ENCODE assay signal across 13 cellular contexts in genomic region chr16:28865722-28866453, GRCh38. TPM values are rescaled to one million over a fixed set of nuclear protein-coding genes. Genes with fewer than 3 reads are reported as not detected.
DNase-seq lines count a peak whose midpoint lies in the region; ATAC-seq and TF ChIP-seq lines count a peak whose summit lies in the region.
"Had no signal": no experiment of that assay in that cellular context is flagged by ENCODE, and none has a peak within 500 bp of the region (broad histone marks: within the 10 kb centered on the region; RNA-seq: fewer than 3 reads in every experiment).

No MANE protein-coding gene starts in this region.

- H3K27ac Mint-ChIP-seq in endothelial cell (ENCODE audit: unreplicated experiment) = no peak overlapping the region
- H3K27ac Mint-ChIP-seq in stimulated activated naive B cell treated with anti-CD40 and anti-IgM and Interleukin-4, amounts not matched to agents 10 μg/mL and 1 μg/mL and 100 μg/mL, for 72 hours = peak overlapping the region; percentile 47

- H3K36me3 Mint-ChIP-seq in endothelial cell (ENCODE audit: low read depth, unreplicated experiment) = peaks cover 10% of the 10 kb centered on the region
- peaks cover 30 to 45% of the 10 kb centered on the region in 2 donors for H3K36me3 Mint-ChIP-seq in stimulated activated naive B cell treated with anti-CD40 and anti-IgM and Interleukin-4, amounts not matched to agents 10 μg/mL and 1 μg/mL and 100 μg/mL, for 72 hours

- DNase-seq in Right ventricle myocardium inferior (ENCODE audit: missing footprints) (peak; percentile 56), Right ventricle myocardium superior (no peak), endothelial cell (ENCODE audit: low spot score) (no peak), HPDE6-E6E7 (ENCODE audit: extremely low spot score) (no peak), DMS 273 treated with DMSO at 0.1 percent for 48 hours (lab: John Stamatoyannopoulos, UW) (no peak)
- no peak for DNase-seq in stimulated activated naive B cell treated with anti-CD40 and anti-IgM and Interleukin-4, amounts not matched to agents 10 μg/mL and 1 μg/mL and 100 μg/mL, for 72 hours
- DNase-seq: ACHN; activated CD4-positive, alpha-beta T cell treated with anti-CD3 and anti-CD28 coated beads for 4 hours; body of pancreas; NCI-H526; T-helper 2 cell had no signal

- H3K9me3 Mint-ChIP-seq in endothelial cell (ENCODE audit: unreplicated experiment) = no peaks in the 10 kb centered on the region
- H3K9me3 Mint-ChIP-seq in stimulated activated naive B cell treated with anti-CD40 and anti-IgM and Interleukin-4, amounts not matched to agents 10 μg/mL and 1 μg/mL and 100 μg/mL, for 72 hours = no peaks in the 10 kb centered on the region

- TF ChIP-seq CTCF in endothelial cell (IDR thresholded peaks at IDR 0.05; ENCODE audit: unreplicated experiment) = no peak

- intact Hi-C loops in Right ventricle myocardium inferior (cut with DNase I) (no loop called here), Right ventricle myocardium superior (cut with DNase I) (no loop called here)

- H3K4me3 Mint-ChIP-seq in endothelial cell (ENCODE audit: unreplicated experiment) = peak overlapping the region; percentile 77
- peak overlapping the region in 1 of 2 donors; percentile 26 for H3K4me3 Mint-ChIP-seq in stimulated activated naive B cell treated with anti-CD40 and anti-IgM and Interleukin-4, amounts not matched to agents 10 μg/mL and 1 μg/mL and 100 μg/mL, for 72 hours

- peaks cover 8% of the 10 kb centered on the region for H3K4me1 Mint-ChIP-seq in endothelial cell (ENCODE audit: unreplicated experiment)
- peaks cover 22 to 30% of the 10 kb centered on the region in 2 donors for H3K4me1 Mint-ChIP-seq in stimulated activated naive B cell treated with anti-CD40 and anti-IgM and Interleukin-4, amounts not matched to agents 10 μg/mL and 1 μg/mL and 100 μg/mL, for 72 hours

- ATAC-seq in Right ventricle myocardium inferior (no peak), Right ventricle myocardium superior (ENCODE audit: poor library complexity) (no peak)
- ATAC-seq in stimulated activated naive B cell treated with anti-CD40 and anti-IgM and Interleukin-4, amounts not matched to agents 10 μg/mL and 1 μg/mL and 100 μg/mL, for 72 hours (replicated peaks) = no peak
- ATAC-seq: body of pancreas, Panc1 had no signal

- peaks cover 4% of the 10 kb centered on the region for H3K27me3 Mint-ChIP-seq in endothelial cell (ENCODE audit: unreplicated experiment)
- H3K27me3 Mint-ChIP-seq in stimulated activated naive B cell treated with anti-CD40 and anti-IgM and Interleukin-4, amounts not matched to agents 10 μg/mL and 1 μg/mL and 100 μg/mL, for 72 hours = no peaks in the 10 kb centered on the region

RNA-seq across cellular contexts. Expression of gene SH2B1, which starts 2.2 kb away (rescaled TPM):
- total RNA-seq in Right ventricle myocardium inferior (41.3 TPM), Right ventricle myocardium superior (40.2 TPM), endothelial cell (ENCODE audit: unreplicated experiment) (46.9 TPM)

RNA-seq across cellular contexts. Expression of gene ATP2A1, which starts 12.4 kb away (rescaled TPM):
- 0.11 TPM for total RNA-seq in Right ventricle myocardium inferior
- total RNA-seq in Right ventricle myocardium superior = not detected
- total RNA-seq in endothelial cell (ENCODE audit: unreplicated experiment) = 1.9 TPM
- total RNA-seq: body of pancreas, frontal cortex had no signal

RNA-seq across cellular contexts. Expression of gene TUFM, which starts 19.7 kb away (rescaled TPM):
- total RNA-seq in Right ventricle myocardium inferior (252 TPM), Right ventricle myocardium superior (253 TPM), endothelial cell (ENCODE audit: unreplicated experiment) (173 TPM)

RNA-seq across cellular contexts. Expression of gene ATXN2L, which starts 43.1 kb away (rescaled TPM):
- total RNA-seq in Right ventricle myocardium inferior (46.3 TPM), Right ventricle myocardium superior (43.9 TPM), endothelial cell (ENCODE audit: unreplicated experiment) (184 TPM)

RNA-seq across cellular contexts. Expression of gene RABEP2, which starts 59.1 kb away (rescaled TPM):
- total RNA-seq in Right ventricle myocardium inferior (22.3 TPM), Right ventricle myocardium superior (18.2 TPM), endothelial cell (ENCODE audit: unreplicated experiment) (16.0 TPM)
